Comparison of ENCODE assay signal across 28 cellular contexts in genomic region chr15:34266751-34267150, GRCh38.
"Had no signal": no experiment of that assay in that cellular context is flagged by ENCODE, and none has a peak within 500 bp of the region (broad histone marks: within the 10 kb centered on the region; RNA-seq: fewer than 3 reads in every experiment).

No MANE protein-coding gene starts in this region.

- H3K36me3 Mint-ChIP-seq: brain, WTC11 had no signal

- H3K4me3 ChIP-seq: cardiac muscle cell, SJSA1 had no signal

- H3K27me3 ChIP-seq: cardiac muscle cell, SJSA1 had no signal

- H3K4me3 Mint-ChIP-seq: activated CD4-positive, alpha-beta T cell treated with anti-CD3 and anti-CD28 coated beads, Interleukin-2, amount 10 ng/mL, durations not matched to agents 24 days and 14 days; activated CD8-positive, alpha-beta memory T cell treated with anti-CD3 and anti-CD28 coated beads, Interleukin-2, amount 10 ng/mL, durations not matched to agents 7 days and 5 days; activated naive CD4-positive, alpha-beta T cell treated with anti-CD3 and anti-CD28 coated beads for 36 hours; activated T-cell treated with anti-CD3 and anti-CD28 coated beads, Interleukin-2, amount 50 U/mL, for 24 hours; activated T-helper 1 cell treated with anti-CD3 and anti-CD28 coated beads, Interleukin-12 subunit alpha, Interleukin-12 subunit beta, Interleukin-2, Interleukin-4 antibody, amounts not matched to agents 30 ng/mL and 10 ng/mL and 1 ng/mL, durations not matched to agents 14 hours and 24 hours and 36 hours; brain; WTC11 had no signal

- H3K36me3 ChIP-seq: cardiac muscle cell, SJSA1 had no signal

- DNase-seq: activated CD4-positive, alpha-beta T cell treated with anti-CD3 and anti-CD28 coated beads, Interleukin-2, amount 10 ng/mL, durations not matched to agents 24 days and 14 days; activated CD4-positive, alpha-beta T cell treated with anti-CD3 and anti-CD28 coated beads, Interleukin-2, amount 50 U/mL, for 48 hours; activated CD4-positive, CD25-positive, alpha-beta regulatory T cell treated with anti-CD3 and anti-CD28 coated beads, Interleukin-2, amount 50 U/mL, for 72 hours; activated CD8-positive, alpha-beta memory T cell treated with anti-CD3 and anti-CD28 coated beads, Interleukin-2, amount 10 ng/mL, durations not matched to agents 7 days and 5 days; activated gamma-delta T cell; activated naive CD4-positive, alpha-beta T cell treated with anti-CD3 and anti-CD28 coated beads for 36 hours; activated T-cell treated with anti-CD3 and anti-CD28 coated beads, Interleukin-2, amount 50 U/mL, for 24 hours; amygdala; cerebellar nuclear complex; KG1; MV-4-11; NCI-H1105; NCI-H1436; NCI-H187; NCI-H2081; NCI-H446; NCI-H524; SHP77; SW 1271 had no signal

- FAIRE-seq: astrocyte, colon, RCC 7860 had no signal

- H3K4me1 Mint-ChIP-seq: activated CD8-positive, alpha-beta memory T cell treated with anti-CD3 and anti-CD28 coated beads, Interleukin-2, amount 10 ng/mL, durations not matched to agents 7 days and 5 days; brain had no signal

- H3K9me3 Mint-ChIP-seq: activated CD4-positive, alpha-beta T cell treated with anti-CD3 and anti-CD28 coated beads, Interleukin-2, amount 10 ng/mL, durations not matched to agents 24 days and 14 days; activated naive CD4-positive, alpha-beta T cell treated with anti-CD3 and anti-CD28 coated beads for 36 hours; activated T-cell treated with anti-CD3 and anti-CD28 coated beads, Interleukin-2, amount 50 U/mL, for 24 hours; activated T-helper 1 cell treated with anti-CD3 and anti-CD28 coated beads, Interleukin-12 subunit alpha, Interleukin-12 subunit beta, Interleukin-2, Interleukin-4 antibody, amounts not matched to agents 30 ng/mL and 10 ng/mL and 1 ng/mL, durations not matched to agents 14 hours and 24 hours and 36 hours; brain; WTC11 had no signal

- ATAC-seq: activated CD8-positive, alpha-beta memory T cell treated with anti-CD3 and anti-CD28 coated beads, Interleukin-2, amount 10 ng/mL, durations not matched to agents 7 days and 5 days; SK-N-SH treated with all-trans-retinoic acid at 6 μM for 48 hours; WTC11 had no signal

- H3K27ac Mint-ChIP-seq: activated CD4-positive, alpha-beta T cell treated with anti-CD3 and anti-CD28 coated beads, Interleukin-2, amount 10 ng/mL, durations not matched to agents 24 days and 14 days; activated CD8-positive, alpha-beta memory T cell treated with anti-CD3 and anti-CD28 coated beads, Interleukin-2, amount 10 ng/mL, durations not matched to agents 7 days and 5 days; activated naive CD4-positive, alpha-beta T cell treated with anti-CD3 and anti-CD28 coated beads for 36 hours; activated T-helper 1 cell treated with anti-CD3 and anti-CD28 coated beads, Interleukin-12 subunit alpha, Interleukin-12 subunit beta, Interleukin-2, Interleukin-4 antibody, amounts not matched to agents 30 ng/mL and 10 ng/mL and 1 ng/mL, durations not matched to agents 14 hours and 24 hours and 36 hours; brain; WTC11 had no signal

- H3K27me3 Mint-ChIP-seq: activated CD4-positive, alpha-beta T cell treated with anti-CD3 and anti-CD28 coated beads, Interleukin-2, amount 10 ng/mL, durations not matched to agents 24 days and 14 days; activated CD8-positive, alpha-beta memory T cell treated with anti-CD3 and anti-CD28 coated beads, Interleukin-2, amount 10 ng/mL, durations not matched to agents 7 days and 5 days; activated T-cell treated with anti-CD3 and anti-CD28 coated beads, Interleukin-2, amount 50 U/mL, for 24 hours; brain had no signal
